Comparison of ENCODE assay signal across 1 cellular context in genomic region chr1:68426594-68426993, GRCh38.
TF ChIP-seq lines count a peak whose summit lies in the region.

No MANE protein-coding gene starts in this region.

TF ChIP-seq in SK-N-SH treated with all-trans-retinoic acid at 6 μM for 48 hours, 23 proteins besides CTCF, POLR2A, EP300 and RAD21 (continued from another document):
- TF ChIP-seq CSRNP3 (CRISPR knock-in tag; IDR thresholded peaks at IDR 0.05) (no peak), TOX (CRISPR knock-in tag; IDR thresholded peaks at IDR 0.05; ENCODE audit: borderline replicate concordance) (0 out of 2 replicates have a peak, but pooled peaks have one; percentile 57)
TF ChIP-seq in SK-N-SH treated with all-trans-retinoic acid at 6 μM for 48 hours: peak in this region for 3.
